Comparison of ENCODE assay signal across 20 cellular contexts in the genomic region with DNA sequence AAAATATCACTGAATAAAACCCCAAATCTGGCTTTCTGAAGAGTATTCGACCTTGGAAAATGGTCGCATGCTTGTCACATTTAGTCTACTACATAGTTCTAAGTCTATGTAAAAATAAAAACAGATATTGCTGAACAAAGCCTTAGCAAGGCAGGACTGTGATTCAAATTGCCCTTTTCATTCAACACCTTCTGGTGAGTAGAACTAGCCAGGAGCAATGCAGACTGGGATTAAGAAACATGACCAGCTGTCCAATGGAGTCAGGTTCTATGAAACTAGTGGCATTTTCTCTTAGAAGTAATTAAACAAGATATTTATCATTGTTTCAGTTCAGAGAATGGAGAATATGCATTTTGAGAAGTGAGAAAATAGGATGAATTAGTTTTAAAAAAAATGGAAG.
DNase-seq lines count a peak whose midpoint lies in the region; ATAC-seq and TF ChIP-seq lines count a peak whose summit lies in the region.
"Had no signal": no experiment of that assay in that cellular context is flagged by ENCODE, and none has a peak within 500 bp of the region (broad histone marks: within the 10 kb centered on the region; RNA-seq: fewer than 3 reads in every experiment).

No MANE protein-coding gene starts in this region.

- peak; percentile 3 for DNase-seq in NCI-H2171 treated with DMSO at 0.1 percent for 48 hours (lab: John Stamatoyannopoulos, UW)
- DNase-seq in NCI-H2171 (lab: John Stamatoyannopoulos, UW) = no peak
- peak; percentile 72 for DNase-seq in NCI-H82 (lab: John Stamatoyannopoulos, UW)
- peak; percentile 14 for DNase-seq in WERI-Rb-1
- DNase-seq in mesothelial cell of epicardium (ENCODE audit: low spot score in 2 of 2, unreplicated experiment in 2 of 2) = no peak
- DNase-seq: AML-193; Caco-2; CD4-positive, alpha-beta T cell; DND-41; EL; H9; HFFc6 had no signal

- H3K4me1 ChIP-seq in gastroesophageal sphincter = no peaks in the 10 kb centered on the region

- H3K4me1 Mint-ChIP-seq in mesothelial cell of epicardium = peaks cover 8% of the 10 kb centered on the region
- H3K4me1 Mint-ChIP-seq: IgD-negative memory B cell had no signal

- H3K27ac Mint-ChIP-seq in mesothelial cell of epicardium = no peak overlapping the region
- H3K27ac Mint-ChIP-seq: CD4-positive, alpha-beta T cell; HFFc6; IgD-negative memory B cell had no signal

- H3K9me3 ChIP-seq in WERI-Rb-1 (ENCODE audit: severe bottlenecking) (no peaks in the 10 kb centered on the region), gastroesophageal sphincter (peaks cover 0 to 3% (median 0%) of the 10 kb centered on the region in 3 donors)
- H3K9me3 ChIP-seq: A549, Caco-2 had no signal

- TF ChIP-seq EP300 in gastroesophageal sphincter (IDR thresholded peaks at IDR 0.05) = no peak

- H3K36me3 ChIP-seq in WERI-Rb-1 (no peaks in the 10 kb centered on the region), gastroesophageal sphincter (no peaks in the 10 kb centered on the region)

- H3K36me3 Mint-ChIP-seq in mesothelial cell of epicardium = no peaks in the 10 kb centered on the region
- H3K36me3 Mint-ChIP-seq: IgD-negative memory B cell had no signal

- H3K27me3 Mint-ChIP-seq in mesothelial cell of epicardium (ENCODE audit: low read depth) = peaks cover 3% of the 10 kb centered on the region
- H3K27me3 Mint-ChIP-seq: CD4-positive, alpha-beta T cell; IgD-negative memory B cell had no signal

- ATAC-seq in HG02763 (IDR thresholded peaks at IDR 0.05; ENCODE audit: unreplicated experiment) = no peak
- no peak for ATAC-seq in gastroesophageal sphincter
- ATAC-seq: A549, GM12878, HepG2 had no signal

- no peaks in the 10 kb centered on the region for H3K9me3 Mint-ChIP-seq in mesothelial cell of epicardium
- H3K9me3 Mint-ChIP-seq: CD4-positive, alpha-beta T cell; HFFc6 had no signal

- H3K27ac ChIP-seq in WERI-Rb-1 (no peak overlapping the region), gastroesophageal sphincter (no peak overlapping the region)
- H3K27ac ChIP-seq: 22Rv1, A549, C4-2B had no signal

- no peak for TF ChIP-seq CTCF in WERI-Rb-1 (IDR thresholded peaks at IDR 0.05; ENCODE audit: low read depth, low read length)
- no peak for TF ChIP-seq CTCF in mesothelial cell of epicardium (IDR thresholded peaks at IDR 0.05; ENCODE audit: unreplicated experiment)
- TF ChIP-seq CTCF in gastroesophageal sphincter (IDR thresholded peaks at IDR 0.05) = no peak

- no peak overlapping the region for H3K4me3 Mint-ChIP-seq in mesothelial cell of epicardium
- H3K4me3 Mint-ChIP-seq: CD4-positive, alpha-beta T cell; H9; HFFc6; IgD-negative memory B cell had no signal

- H3K27me3 ChIP-seq in WERI-Rb-1 (ENCODE audit: insufficient read depth, low read depth, severe bottlenecking) = no peaks in the 10 kb centered on the region
- no peaks in the 10 kb centered on the region for H3K27me3 ChIP-seq in gastroesophageal sphincter

- WGBS in gastroesophageal sphincter (ENCODE audit: low coverage in 1 of 2), 2 donors = 85 to 93% methylated on average over 2 of the region's 2 CpGs

- TF ChIP-seq POLR2A in gastroesophageal sphincter (IDR thresholded peaks at IDR 0.05) = no peak

- H3K4me3 ChIP-seq in WERI-Rb-1 (ENCODE audit: low read depth, low read length) (no peak overlapping the region), gastroesophageal sphincter (no peak overlapping the region)
- H3K4me3 ChIP-seq: A549, GM12878 had no signal

Comparison
In these comparisons a context has a peak if more than half of its experiments do, and no peak if none do; other contexts are left out.
1. DNase-seq: peak in NCI-H2171 treated with DMSO at 0.1 percent for 48 hours (single experiment), NCI-H82 (single experiment) and WERI-Rb-1 (single experiment); none in NCI-H2171 (single experiment) and mesothelial cell of epicardium (0 of 2).